19 cellular contexts compared by ENCODE assay signal in genomic region chr3:195531683-195532082, GRCh38. TPM values are rescaled to one million over a fixed set of nuclear protein-coding genes. Genes with fewer than 3 reads are reported as not detected.
"Had no signal": no experiment of that assay in that cellular context is flagged by ENCODE, and none has a peak within 500 bp of the region (broad histone marks: within the 10 kb centered on the region; RNA-seq: fewer than 3 reads in every experiment).

No MANE protein-coding gene starts in this region.

- H3K9me3 ChIP-seq: left ventricle myocardium inferior, pancreas, sigmoid colon, tibial artery, vagina had no signal

- H3K27ac Mint-ChIP-seq: activated naive CD4-positive, alpha-beta T cell treated with anti-CD3 and anti-CD28 coated beads, Interleukin-2, amount 10 ng/mL, durations not matched to agents 7 days and 5 days; activated T-helper 1 cell treated with anti-CD3 and anti-CD28 coated beads, Interleukin-12 subunit alpha, Interleukin-12 subunit beta, Interleukin-2, Interleukin-4 antibody, amounts not matched to agents 30 ng/mL and 10 ng/mL and 1 ng/mL, durations not matched to agents 14 hours and 24 hours and 36 hours had no signal

- H3K4me3 ChIP-seq: left ventricle myocardium inferior, pancreas, sigmoid colon, tibial artery, vagina had no signal

- H3K27me3 Mint-ChIP-seq: activated naive CD4-positive, alpha-beta T cell treated with anti-CD3 and anti-CD28 coated beads, Interleukin-2, amount 10 ng/mL, durations not matched to agents 7 days and 5 days; naive B cell had no signal

- H3K4me1 ChIP-seq: foreskin keratinocyte had no signal

- H3K4me3 Mint-ChIP-seq: activated naive CD4-positive, alpha-beta T cell treated with anti-CD3 and anti-CD28 coated beads, Interleukin-2, amount 10 ng/mL, durations not matched to agents 7 days and 5 days; activated T-helper 1 cell treated with anti-CD3 and anti-CD28 coated beads, Interleukin-12 subunit alpha, Interleukin-12 subunit beta, Interleukin-2, Interleukin-4 antibody, amounts not matched to agents 30 ng/mL and 10 ng/mL and 1 ng/mL, durations not matched to agents 14 hours and 24 hours and 36 hours had no signal

- H3K9me3 Mint-ChIP-seq: activated naive CD4-positive, alpha-beta T cell treated with anti-CD3 and anti-CD28 coated beads, Interleukin-2, amount 10 ng/mL, durations not matched to agents 7 days and 5 days; activated T-helper 1 cell treated with anti-CD3 and anti-CD28 coated beads, Interleukin-12 subunit alpha, Interleukin-12 subunit beta, Interleukin-2, Interleukin-4 antibody, amounts not matched to agents 30 ng/mL and 10 ng/mL and 1 ng/mL, durations not matched to agents 14 hours and 24 hours and 36 hours; naive B cell had no signal

- ATAC-seq: foreskin keratinocyte, pancreas had no signal

- H3K27me3 ChIP-seq: brain microvascular endothelial cell, foreskin keratinocyte, pancreas, sigmoid colon, tibial artery, vagina had no signal

- DNase-seq: activated CD4-positive, alpha-beta T cell treated with anti-CD3 and anti-CD28 coated beads, Interleukin-2, amount 50 U/mL, for 4 hours; activated CD4-positive, CD25-positive, alpha-beta regulatory T cell; activated naive CD4-positive, alpha-beta T cell treated with anti-CD3 and anti-CD28 coated beads, Interleukin-2, amount 10 ng/mL, durations not matched to agents 7 days and 5 days; anterior cingulate cortex; brain microvascular endothelial cell; cortex of kidney; effector memory CD4-positive, alpha-beta T cell; foreskin keratinocyte; left ventricle myocardium inferior; naive B cell; pancreas; sigmoid colon; stimulated activated CD4-positive, alpha-beta T cell treated with anti-CD3 and anti-CD28 coated beads, Interleukin-2, amount 100 ng/mL, for 24 hours; tibial artery had no signal

- H3K27ac ChIP-seq: brain microvascular endothelial cell, foreskin keratinocyte, left ventricle myocardium inferior, pancreas, sigmoid colon, tibial artery, vagina had no signal

- H3K36me3 ChIP-seq: pancreas, vagina had no signal

RNA-seq across cellular contexts. Expression of gene APOD, which starts 52.1 kb away (rescaled TPM):
- total RNA-seq: foreskin keratinocyte; kidney epithelial cell; mononuclear cell; T-helper 2 cell treated with Interferon-gamma antibody and Interleukin-4, amounts not matched to agents 100 ng/mL and 5 ng/mL, for 36 hours had no signal
